Comparison of ENCODE assay signal across 1 cellular context in genomic region chr2:109545828-109546713, GRCh38.
TF ChIP-seq lines count a peak whose summit lies in the region.

No MANE protein-coding gene starts in this region.

TF ChIP-seq in HepG2, 621 proteins besides CTCF, POLR2A, EP300 and RAD21 (continued from another document and continues in another):
- TF ChIP-seq, protein P1, sequence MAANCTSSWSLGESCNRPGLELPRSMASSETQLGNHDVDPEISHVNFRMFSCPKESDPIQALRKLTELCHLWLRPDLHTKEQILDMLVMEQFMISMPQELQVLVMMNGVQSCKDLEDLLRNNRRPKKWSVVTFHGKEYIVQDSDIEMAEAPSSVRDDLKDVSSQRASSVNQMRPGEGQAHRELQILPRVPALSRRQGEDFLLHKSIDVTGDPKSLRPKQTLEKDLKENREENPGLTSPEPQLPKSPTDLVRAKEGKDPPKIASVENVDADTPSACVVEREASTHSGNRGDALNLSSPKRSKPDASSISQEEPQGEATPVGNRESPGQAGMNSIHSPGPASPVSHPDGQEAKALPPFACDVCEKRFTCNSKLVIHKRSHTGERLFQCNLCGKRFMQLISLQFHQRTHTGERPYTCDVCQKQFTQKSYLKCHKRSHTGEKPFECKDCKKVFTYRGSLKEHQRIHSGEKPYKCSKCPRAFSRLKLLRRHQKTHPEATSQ (CRISPR knock-in tag; IDR thresholded peaks at IDR 0.05; ENCODE audit: borderline replicate concordance), result no peak
- TF ChIP-seq MAZ (IDR thresholded peaks at IDR 0.05; ENCODE audit: borderline replicate concordance, low read depth, low read length), result no peak
- 0 out of 2 replicates have a peak, but pooled peaks have one; percentile 4 for TF ChIP-seq MAZ (CRISPR knock-in tag; IDR thresholded peaks at IDR 0.05; ENCODE audit: low read depth)
- peak; percentile 34; the same call in 1 of the 2 replicates for TF ChIP-seq FOXA3 (CRISPR knock-in tag; IDR thresholded peaks at IDR 0.05)
- TF ChIP-seq ZNF260 (CRISPR knock-in tag; IDR thresholded peaks at IDR 0.05; ENCODE audit: borderline replicate concordance, low read depth), result no peak
- TF ChIP-seq, protein P2, sequence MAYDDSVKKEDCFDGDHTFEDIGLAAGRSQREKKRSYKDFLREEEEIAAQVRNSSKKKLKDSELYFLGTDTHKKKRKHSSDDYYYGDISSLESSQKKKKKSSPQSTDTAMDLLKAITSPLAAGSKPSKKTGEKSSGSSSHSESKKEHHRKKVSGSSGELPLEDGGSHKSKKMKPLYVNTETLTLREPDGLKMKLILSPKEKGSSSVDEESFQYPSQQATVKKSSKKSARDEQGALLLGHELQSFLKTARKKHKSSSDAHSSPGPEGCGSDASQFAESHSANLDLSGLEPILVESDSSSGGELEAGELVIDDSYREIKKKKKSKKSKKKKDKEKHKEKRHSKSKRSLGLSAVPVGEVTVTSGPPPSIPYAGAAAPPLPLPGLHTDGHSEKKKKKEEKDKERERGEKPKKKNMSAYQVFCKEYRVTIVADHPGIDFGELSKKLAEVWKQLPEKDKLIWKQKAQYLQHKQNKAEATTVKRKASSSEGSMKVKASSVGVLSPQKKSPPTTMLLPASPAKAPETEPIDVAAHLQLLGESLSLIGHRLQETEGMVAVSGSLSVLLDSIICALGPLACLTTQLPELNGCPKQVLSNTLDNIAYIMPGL (CRISPR knock-in tag; IDR thresholded peaks at IDR 0.05; ENCODE audit: borderline replicate concordance in 1 of 2, low read depth in 1 of 2), result peak; percentile 42 to 60; a peak in 1 of 4 replicates
- 0 out of 2 replicates have a peak, but pooled peaks have one; percentile 21 for TF ChIP-seq ISL2 (CRISPR knock-in tag; IDR thresholded peaks at IDR 0.05)
- TF ChIP-seq SKI (IDR thresholded peaks at IDR 0.05; ENCODE audit: partially characterized antibody), result no peak
- peak; percentile 58 for TF ChIP-seq GATAD2A (CRISPR knock-in tag; IDR thresholded peaks at IDR 0.05)
- TF ChIP-seq ZNF124 (CRISPR knock-in tag; IDR thresholded peaks at IDR 0.05), result peak; percentile 74; the same call in 1 of the 2 replicates
- TF ChIP-seq ZNF230 (CRISPR knock-in tag; IDR thresholded peaks at IDR 0.05), result no peak
- TF ChIP-seq SALL1 (CRISPR knock-in tag; IDR thresholded peaks at IDR 0.05), result peak; percentile 78
- 0 out of 2 replicates have a peak, but pooled peaks have one; percentile 23 for TF ChIP-seq ZNF274 (CRISPR knock-in tag; IDR thresholded peaks at IDR 0.05)
- TF ChIP-seq ZNF598 (CRISPR knock-in tag; IDR thresholded peaks at IDR 0.05; ENCODE audit: borderline replicate concordance), result no peak
- TF ChIP-seq EHMT2 (IDR thresholded peaks at IDR 0.05; ENCODE audit: borderline replicate concordance, low read depth, low read length), result no peak
- TF ChIP-seq MBD4 (IDR thresholded peaks at IDR 0.05; ENCODE audit: borderline replicate concordance, low read length), result no peak
- no peak for TF ChIP-seq ZNF329 (CRISPR knock-in tag; IDR thresholded peaks at IDR 0.05; ENCODE audit: low read depth)
- TF ChIP-seq ZNF292 (CRISPR knock-in tag; IDR thresholded peaks at IDR 0.05; ENCODE audit: borderline replicate concordance, low read depth), result no peak
- TF ChIP-seq SYNCRIP (IDR thresholded peaks at IDR 0.05; ENCODE audit: insufficient read depth, low read depth, low read length), result no peak
- 0 out of 2 replicates have a peak, but pooled peaks have one; percentile 35 for TF ChIP-seq ARID5B (CRISPR knock-in tag; IDR thresholded peaks at IDR 0.05)
- peak; percentile 42; the same call in 1 of the 2 replicates for TF ChIP-seq BCL6 (CRISPR knock-in tag; IDR thresholded peaks at IDR 0.05)
- TF ChIP-seq MYC (CRISPR knock-in tag; IDR thresholded peaks at IDR 0.05; ENCODE audit: borderline replicate concordance), result no peak
- no peak for TF ChIP-seq ZNF296 (CRISPR knock-in tag; conservative IDR thresholded peaks at IDR 0.05)
- peak; percentile 98 for TF ChIP-seq SMC3 (IDR thresholded peaks at IDR 0.05; ENCODE audit: low read length)
- no peak for TF ChIP-seq GABPA (IDR thresholded peaks at IDR 0.05; ENCODE audit: low read depth, low read length)
- no peak for TF ChIP-seq GABPA (CRISPR knock-in tag; IDR thresholded peaks at IDR 0.05; ENCODE audit: low read depth)
- peak; percentile 33; the same call in 1 of the 2 replicates for TF ChIP-seq HNF4G (IDR thresholded peaks at IDR 0.05; ENCODE audit: borderline replicate concordance, low read depth, low read length)
- TF ChIP-seq HNF4G (CRISPR knock-in tag; IDR thresholded peaks at IDR 0.05; ENCODE audit: borderline replicate concordance, low read depth), result no peak
- peak; percentile 32; the same call in 1 of the 2 replicates for TF ChIP-seq HMGXB3 (CRISPR knock-in tag; IDR thresholded peaks at IDR 0.05; ENCODE audit: borderline replicate concordance)
- no peak for TF ChIP-seq SRSF4 (IDR thresholded peaks at IDR 0.05; ENCODE audit: low read depth, low read length, poor library complexity, severe bottlenecking)
- TF ChIP-seq NR2F6 (IDR thresholded peaks at IDR 0.05), result no peak
- no peak; the same call in 1 of the 2 replicates for TF ChIP-seq NR2F6 (CRISPR knock-in tag; IDR thresholded peaks at IDR 0.05)
- no peak for TF ChIP-seq GRHL1 (CRISPR knock-in tag; conservative IDR thresholded peaks at IDR 0.05)
- peak; percentile 79 for TF ChIP-seq XRCC5 (optimal IDR thresholded peaks at IDR 0.05; ENCODE audit: low read length)
- TF ChIP-seq ZNF891 (CRISPR knock-in tag; IDR thresholded peaks at IDR 0.05), result no peak
- TF ChIP-seq FOSL2 (CRISPR knock-in tag; IDR thresholded peaks at IDR 0.05), result peak; percentile 46
- no peak for TF ChIP-seq ZBTB43 (CRISPR knock-in tag; conservative IDR thresholded peaks at IDR 0.05)
- peak; percentile 67; the same call in 1 of the 2 replicates for TF ChIP-seq IRF2 (CRISPR knock-in tag; IDR thresholded peaks at IDR 0.05)
- TF ChIP-seq ATAD3A (CRISPR knock-in tag; IDR thresholded peaks at IDR 0.05), result no peak
- TF ChIP-seq, protein P3, sequence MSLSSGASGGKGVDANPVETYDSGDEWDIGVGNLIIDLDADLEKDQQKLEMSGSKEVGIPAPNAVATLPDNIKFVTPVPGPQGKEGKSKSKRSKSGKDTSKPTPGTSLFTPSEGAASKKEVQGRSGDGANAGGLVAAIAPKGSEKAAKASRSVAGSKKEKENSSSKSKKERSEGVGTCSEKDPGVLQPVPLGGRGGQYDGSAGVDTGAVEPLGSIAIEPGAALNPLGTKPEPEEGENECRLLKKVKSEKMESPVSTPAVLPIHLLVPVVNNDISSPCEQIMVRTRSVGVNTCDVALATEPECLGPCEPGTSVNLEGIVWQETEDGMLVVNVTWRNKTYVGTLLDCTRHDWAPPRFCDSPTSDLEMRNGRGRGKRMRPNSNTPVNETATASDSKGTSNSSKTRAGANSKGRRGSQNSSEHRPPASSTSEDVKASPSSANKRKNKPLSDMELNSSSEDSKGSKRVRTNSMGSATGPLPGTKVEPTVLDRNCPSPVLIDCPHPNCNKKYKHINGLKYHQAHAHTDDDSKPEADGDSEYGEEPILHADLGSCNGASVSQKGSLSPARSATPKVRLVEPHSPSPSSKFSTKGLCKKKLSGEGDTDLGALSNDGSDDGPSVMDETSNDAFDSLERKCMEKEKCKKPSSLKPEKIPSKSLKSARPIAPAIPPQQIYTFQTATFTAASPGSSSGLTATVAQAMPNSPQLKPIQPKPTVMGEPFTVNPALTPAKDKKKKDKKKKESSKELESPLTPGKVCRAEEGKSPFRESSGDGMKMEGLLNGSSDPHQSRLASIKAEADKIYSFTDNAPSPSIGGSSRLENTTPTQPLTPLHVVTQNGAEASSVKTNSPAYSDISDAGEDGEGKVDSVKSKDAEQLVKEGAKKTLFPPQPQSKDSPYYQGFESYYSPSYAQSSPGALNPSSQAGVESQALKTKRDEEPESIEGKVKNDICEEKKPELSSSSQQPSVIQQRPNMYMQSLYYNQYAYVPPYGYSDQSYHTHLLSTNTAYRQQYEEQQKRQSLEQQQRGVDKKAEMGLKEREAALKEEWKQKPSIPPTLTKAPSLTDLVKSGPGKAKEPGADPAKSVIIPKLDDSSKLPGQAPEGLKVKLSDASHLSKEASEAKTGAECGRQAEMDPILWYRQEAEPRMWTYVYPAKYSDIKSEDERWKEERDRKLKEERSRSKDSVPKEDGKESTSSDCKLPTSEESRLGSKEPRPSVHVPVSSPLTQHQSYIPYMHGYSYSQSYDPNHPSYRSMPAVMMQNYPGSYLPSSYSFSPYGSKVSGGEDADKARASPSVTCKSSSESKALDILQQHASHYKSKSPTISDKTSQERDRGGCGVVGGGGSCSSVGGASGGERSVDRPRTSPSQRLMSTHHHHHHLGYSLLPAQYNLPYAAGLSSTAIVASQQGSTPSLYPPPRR (CRISPR knock-in tag; IDR thresholded peaks at IDR 0.05; ENCODE audit: borderline replicate concordance), result no peak
- no peak for TF ChIP-seq ZFYVE20 (CRISPR knock-in tag; IDR thresholded peaks at IDR 0.05; ENCODE audit: borderline replicate concordance, low read depth)
- peak; percentile 100 for TF ChIP-seq STAG1 (CRISPR knock-in tag; IDR thresholded peaks at IDR 0.05)
- no peak for TF ChIP-seq ZNF670 (CRISPR knock-in tag; IDR thresholded peaks at IDR 0.05; ENCODE audit: borderline replicate concordance)
